Comparison of ENCODE assay signal across 8 cellular contexts in genomic region chr1:157369808-157370521, GRCh38.
DNase-seq lines count a peak whose midpoint lies in the region; ATAC-seq, FAIRE-seq and TF ChIP-seq lines count a peak whose summit lies in the region.

No MANE protein-coding gene starts in this region.

- CTCF ChIA-PET in mammary epithelial cell (lab: Charles Lee; ENCODE audit: low non-redundant PET) = interaction anchor here (0.6 to 0.9 kb wide), 2 partner anchors 174 to 198 kb away, joined by 3 to 5 read pairs; no protein-coding TSS in a partner anchor

- H4K20me1 ChIP-seq in mammary epithelial cell (ENCODE audit: insufficient read depth, low read length) = no peaks in the 10 kb centered on the region

- intact Hi-C loops in mammary epithelial cell (cut with micrococcal nuclease) = loop anchor here (1.0 to 10.0 kb wide), 3 partner anchors 119 to 275 kb away; partner anchors contain the start of gene ETV3L

- dilution Hi-C loops in mammary epithelial cell (cut with HindIII; ENCODE audit: low sequenced_read_pairs) = no loop called here

- H3K27me3 ChIP-seq in mammary epithelial cell (ENCODE audit: insufficient read depth, low read length) = no peaks in the 10 kb centered on the region

- no peak for ATAC-seq in GM18517 (IDR thresholded peaks at IDR 0.05; ENCODE audit: unreplicated experiment)

- in situ Hi-C loops in mammary epithelial cell (cut with MboI; ENCODE audit: low sequenced_read_pairs in 2 of 2) = loop anchor here (10.0 kb wide), 2 partner anchors 125 to 175 kb away; no protein-coding TSS in a partner anchor

- DNase-seq in SHP77 (lab: John Stamatoyannopoulos, UW) (peak; percentile 52 to 58), SHP77 treated with DMSO at 0.1 percent for 48 hours (lab: John Stamatoyannopoulos, UW) (no peak), HuH-7 (ENCODE audit: low spot score) (peak; percentile 40), RPMI8226 (peak; percentile 88), mammary epithelial cell (peak; percentile 50)
- peak; percentile 45 for DNase-seq in stimulated activated CD4-positive, alpha-beta T cell treated with anti-CD3 and anti-CD28 coated beads, Interleukin-4, amount 100 ng/mL, for 24 hours

- H3K9me3 ChIP-seq in mammary epithelial cell (replicated peaks; ENCODE audit: insufficient read depth, low read length) = no peaks in the 10 kb centered on the region

- FAIRE-seq in islet of Langerhans (lab: Jason Lieb, UNC) = peak; percentile 21

- no peak overlapping the region for H3K4me3 ChIP-seq in mammary epithelial cell (replicated peaks in 1 of 3; ENCODE audit: insufficient read depth in 1 of 3, low read depth in 2 of 3, low read length in 3 of 3)

- no peak overlapping the region for H3K9ac ChIP-seq in mammary epithelial cell (ENCODE audit: insufficient read depth, low read length)

- H3K27ac ChIP-seq in mammary epithelial cell (ENCODE audit: insufficient read depth, low read depth, low read length) = no peak overlapping the region

- no peaks in the 10 kb centered on the region for H3K4me1 ChIP-seq in mammary epithelial cell (ENCODE audit: insufficient read depth, low read length)

- WGBS in mammary epithelial cell (ENCODE audit: low coverage, missing lambda C conversion rate) = 2% methylated on average over 6 of the region's 6 CpGs

- H3K79me2 ChIP-seq in mammary epithelial cell (ENCODE audit: insufficient read depth, low read length) = no peaks in the 10 kb centered on the region

- H3K36me3 ChIP-seq in mammary epithelial cell (ENCODE audit: insufficient read depth, low read length) = no peaks in the 10 kb centered on the region

- no TSS peak for BruUV-seq in mammary epithelial cell (replicated peaks; lab: Mats Ljungman, UMichigan)

- peak; percentile 83 to 91 for TF ChIP-seq CTCF in mammary epithelial cell (conservative IDR thresholded peaks at IDR 0.05 in 1 of 2, IDR thresholded peaks at IDR 0.05 in 1 of 2; ENCODE audit: extremely low read depth in 1 of 2, insufficient read depth in 1 of 2, low read depth in 1 of 2, low read length in 2 of 2)

- H2AFZ ChIP-seq in mammary epithelial cell (ENCODE audit: low read depth, low read length) = no peak overlapping the region

- H3K4me2 ChIP-seq in mammary epithelial cell (ENCODE audit: insufficient read depth, low read depth, low read length) = no peak overlapping the region
